Comparison of ENCODE assay signal across 10 cellular contexts in the genomic region with DNA sequence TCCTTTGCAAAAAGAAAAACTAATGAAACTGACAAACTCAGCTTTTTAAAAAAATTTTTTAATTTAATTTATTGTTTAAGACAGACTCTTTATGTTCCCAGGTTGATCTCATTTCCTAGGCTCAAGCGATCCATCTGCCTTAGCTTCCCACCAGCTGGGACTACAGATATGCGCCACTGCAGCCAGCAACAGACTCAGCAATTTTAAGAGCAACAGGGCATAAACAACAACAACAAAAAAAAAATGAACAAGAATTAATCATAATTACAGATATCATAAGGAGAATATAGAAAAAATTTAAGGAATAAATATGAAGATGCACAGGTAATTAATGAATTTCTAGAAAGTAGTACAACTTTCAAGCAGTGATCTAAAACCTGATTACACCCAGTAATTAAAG. TPM values are rescaled to one million over a fixed set of nuclear protein-coding genes. Genes with fewer than 3 reads are reported as not detected.
DNase-seq lines count a peak whose midpoint lies in the region; ATAC-seq, FAIRE-seq and TF ChIP-seq lines count a peak whose summit lies in the region.
"Had no signal": no experiment of that assay in that cellular context is flagged by ENCODE, and none has a peak within 500 bp of the region (broad histone marks: within the 10 kb centered on the region; RNA-seq: fewer than 3 reads in every experiment).

No MANE protein-coding gene starts in this region.

- CTCF ChIA-PET in AG04449 (lab: Yijun Ruan, JAX) = no interaction called here

- H3K4me3 Mint-ChIP-seq in activated naive CD8-positive, alpha-beta T cell treated with anti-CD3 and anti-CD28 coated beads, Interleukin-2, amount 10 ng/mL, durations not matched to agents 7 days and 5 days = peak overlapping the region; percentile 85
- H3K4me3 Mint-ChIP-seq in mesothelial cell of epicardium = peak overlapping the region; percentile 98

- ATAC-seq in activated naive CD8-positive, alpha-beta T cell treated with anti-CD3 and anti-CD28 coated beads, Interleukin-2, amount 10 ng/mL, durations not matched to agents 7 days and 5 days (ENCODE audit: low read depth) = no peak
- ATAC-seq in HG02852 (IDR thresholded peaks at IDR 0.05; ENCODE audit: unreplicated experiment) = no peak

- peaks cover 18% of the 10 kb centered on the region for H3K4me1 Mint-ChIP-seq in activated naive CD8-positive, alpha-beta T cell treated with anti-CD3 and anti-CD28 coated beads, Interleukin-2, amount 10 ng/mL, durations not matched to agents 7 days and 5 days
- H3K4me1 Mint-ChIP-seq in mesothelial cell of epicardium = peaks cover 15% of the 10 kb centered on the region

- TF ChIP-seq CTCF in AG04449 (IDR thresholded peaks at IDR 0.05; ENCODE audit: insufficient read depth, low read length, missing control alignments) (no peak), mesothelial cell of epicardium (IDR thresholded peaks at IDR 0.05; ENCODE audit: unreplicated experiment) (no peak)

- peaks cover 28% of the 10 kb centered on the region for H3K36me3 Mint-ChIP-seq in activated naive CD8-positive, alpha-beta T cell treated with anti-CD3 and anti-CD28 coated beads, Interleukin-2, amount 10 ng/mL, durations not matched to agents 7 days and 5 days
- peaks cover 20% of the 10 kb centered on the region for H3K36me3 Mint-ChIP-seq in mesothelial cell of epicardium

- no peaks in the 10 kb centered on the region for H3K27me3 Mint-ChIP-seq in activated naive CD8-positive, alpha-beta T cell treated with anti-CD3 and anti-CD28 coated beads, Interleukin-2, amount 10 ng/mL, durations not matched to agents 7 days and 5 days
- no peaks in the 10 kb centered on the region for H3K27me3 Mint-ChIP-seq in mesothelial cell of epicardium (ENCODE audit: low read depth)

- peak overlapping the region; percentile 73 for H3K27ac Mint-ChIP-seq in activated naive CD8-positive, alpha-beta T cell treated with anti-CD3 and anti-CD28 coated beads, Interleukin-2, amount 10 ng/mL, durations not matched to agents 7 days and 5 days
- H3K27ac Mint-ChIP-seq in mesothelial cell of epicardium = peak overlapping the region; percentile 54

- DNase-seq in AG04449 (ENCODE audit: low read depth, low spot score) (no peak), mesothelial cell of epicardium (ENCODE audit: low spot score in 2 of 2, unreplicated experiment in 2 of 2) (no peak), CD1c-positive myeloid dendritic cell (ENCODE audit: extremely low spot score) (no peak), HTR-8/SVneo (ENCODE audit: insufficient read length, low spot score) (no peak), NCI-H69 (lab: John Stamatoyannopoulos, UW) (no peak)
- no peak for DNase-seq in activated naive CD8-positive, alpha-beta T cell treated with anti-CD3 and anti-CD28 coated beads, Interleukin-2, amount 10 ng/mL, durations not matched to agents 7 days and 5 days
- DNase-seq: NCI-H2029 had no signal

- POLR2A ChIA-PET in AG04449 (lab: Yijun Ruan, JAX) = no interaction called here
- POLR2A ChIA-PET in activated naive CD8-positive, alpha-beta T cell treated with anti-CD3 and anti-CD28 coated beads, Interleukin-2, amount 10 ng/mL, durations not matched to agents 7 days and 5 days (lab: Charles Lee) = interaction anchor here (0.7 kb wide), 2 partner anchors 14 to 252 kb away, joined by 3 to 4 read pairs; no protein-coding TSS in a partner anchor

- no peak for FAIRE-seq in HTR-8/SVneo (lab: Jason Lieb, UNC)

- peaks cover 4% of the 10 kb centered on the region for H3K9me3 Mint-ChIP-seq in activated naive CD8-positive, alpha-beta T cell treated with anti-CD3 and anti-CD28 coated beads, Interleukin-2, amount 10 ng/mL, durations not matched to agents 7 days and 5 days
- peaks cover 10% of the 10 kb centered on the region for H3K9me3 Mint-ChIP-seq in mesothelial cell of epicardium

- H3K4me3 ChIP-seq in AG04449 (ENCODE audit: low read depth, low read length) = peak overlapping the region; percentile 89
- H3K4me3 ChIP-seq in GM08714 (ENCODE audit: low read length) = 0 out of 2 replicates have a peak overlapping the region, but pooled peaks have one; percentile 80

RNA-seq across cellular contexts. Expression of a gene that starts 1.5 kb away (rescaled TPM):
- total RNA-seq in activated naive CD8-positive, alpha-beta T cell treated with anti-CD3 and anti-CD28 coated beads, Interleukin-2, amount 10 ng/mL, durations not matched to agents 7 days and 5 days = 10 to 100 TPM; 13.1 to 14.2 TPM
- 9.5 to 11.2 TPM (median 10.1 TPM) in 3 replicates for total RNA-seq in mesothelial cell of epicardium

RNA-seq across cellular contexts. Expression of a gene that starts 15.9 kb away (rescaled TPM):
- 10 to 100 TPM; 29.1 to 29.6 TPM for total RNA-seq in activated naive CD8-positive, alpha-beta T cell treated with anti-CD3 and anti-CD28 coated beads, Interleukin-2, amount 10 ng/mL, durations not matched to agents 7 days and 5 days
- 35.4 to 43.4 TPM (median 40.0 TPM) in 3 replicates for total RNA-seq in mesothelial cell of epicardium

RNA-seq across cellular contexts. Expression of a gene that starts 54.7 kb away (rescaled TPM):
- total RNA-seq in activated naive CD8-positive, alpha-beta T cell treated with anti-CD3 and anti-CD28 coated beads, Interleukin-2, amount 10 ng/mL, durations not matched to agents 7 days and 5 days = 1 to 10 TPM; 1.5 to 2.4 TPM
- 8.7 to 12.6 TPM (median 10.6 TPM) in 3 replicates for total RNA-seq in mesothelial cell of epicardium

RNA-seq across cellular contexts. Expression of a gene that starts 57.4 kb away (rescaled TPM):
- total RNA-seq in activated naive CD8-positive, alpha-beta T cell treated with anti-CD3 and anti-CD28 coated beads, Interleukin-2, amount 10 ng/mL, durations not matched to agents 7 days and 5 days = not detected
- total RNA-seq in mesothelial cell of epicardium = not detected in 3 replicates
- total RNA-seq: pulmonary artery endothelial cell had no signal
